Comparison of ENCODE assay signal across 12 cellular contexts in the genomic region with DNA sequence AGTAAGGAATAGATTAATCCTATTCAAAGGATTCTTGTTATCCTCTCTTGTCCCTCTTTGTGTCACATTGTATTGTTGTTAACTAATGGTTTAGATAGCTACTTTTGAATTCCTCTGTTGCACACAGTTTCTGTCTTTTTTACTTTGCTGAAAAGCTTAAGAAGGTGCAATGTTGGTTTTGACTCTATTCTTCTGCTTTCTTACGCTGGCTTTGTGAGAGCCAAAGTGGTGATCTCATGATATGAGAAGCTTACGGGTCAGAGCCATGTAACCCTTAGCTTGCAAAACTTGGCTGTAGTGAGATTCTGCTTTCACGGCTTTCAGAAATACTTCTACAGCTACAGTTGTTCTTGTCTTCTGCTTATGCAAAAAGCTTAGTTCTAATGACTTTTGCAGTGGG.
A peak's percentile ranks its signal among the peaks of the same experiment; 100 is the strongest.
DNase-seq lines count a peak whose midpoint lies in the region; ATAC-seq and TF ChIP-seq lines count a peak whose summit lies in the region.
"Had no signal": no experiment of that assay in that cellular context is flagged by ENCODE, and none has a peak within 500 bp of the region (broad histone marks: within the 10 kb centered on the region; RNA-seq: fewer than 3 reads in every experiment).

No MANE protein-coding gene starts in this region.

- DNase-seq in HAP-1 (ENCODE audit: low spot score in 2 of 2) (peak; percentile 48 to 89), choroid plexus epithelial cell (ENCODE audit: low read depth) (peak; percentile 92), left kidney (ENCODE audit: low read depth, low spot score) (peak; percentile 17), smooth muscle cell (lab: John Stamatoyannopoulos, UW; ENCODE audit: unreplicated experiment) (no peak)
- DNase-seq: heart right ventricle, Kasumi-1, lower lobe of right lung, NCI-H2081 had no signal

- TF ChIP-seq CTCF in choroid plexus epithelial cell (conservative IDR thresholded peaks at IDR 0.05; ENCODE audit: low read depth, low read length) (no peak), smooth muscle cell (IDR thresholded peaks at IDR 0.05; ENCODE audit: borderline replicate concordance, insufficient read depth, poor library complexity, severe bottlenecking) (no peak)

- H3K27ac ChIP-seq in smooth muscle cell (ENCODE audit: low read depth), result no peak overlapping the region
- H3K27ac ChIP-seq: heart right ventricle, lower lobe of right lung had no signal

- 50% methylated on average over 3 of the region's 3 CpGs for WGBS in smooth muscle cell (ENCODE audit: low lambda C conversion rate)

- H3K9me3 ChIP-seq in HAP-1 (no peaks in the 10 kb centered on the region), smooth muscle cell (replicated peaks; ENCODE audit: low read depth) (no peaks in the 10 kb centered on the region)
- H3K9me3 ChIP-seq: lower lobe of right lung had no signal

- H3K9ac ChIP-seq in smooth muscle cell (ENCODE audit: low read depth), result no peak overlapping the region

- H3F3A ChIP-seq in smooth muscle cell (ENCODE audit: low read depth), result no peaks in the 10 kb centered on the region

- ATAC-seq in HG02642 (IDR thresholded peaks at IDR 0.05; ENCODE audit: poor library complexity, unreplicated experiment) (no peak), HG03378 (IDR thresholded peaks at IDR 0.05; ENCODE audit: unreplicated experiment) (no peak), HG03460 (IDR thresholded peaks at IDR 0.05; ENCODE audit: unreplicated experiment) (no peak)
- ATAC-seq: heart right ventricle, lower lobe of right lung, WTC11 had no signal

- in situ Hi-C loops in HAP-1 (cut with MboI; ENCODE audit: low sequenced_read_pairs), result no loop called here

- H3K4me1 ChIP-seq in HAP-1 (peaks cover 34% of the 10 kb centered on the region), smooth muscle cell (ENCODE audit: low read depth) (peaks cover 14% of the 10 kb centered on the region)
- H3K4me1 ChIP-seq: heart right ventricle, lower lobe of right lung had no signal

- H3K27me3 ChIP-seq in HAP-1 (ENCODE audit: low read depth) (no peaks in the 10 kb centered on the region), smooth muscle cell (ENCODE audit: low read depth) (no peaks in the 10 kb centered on the region)
- H3K27me3 ChIP-seq: heart right ventricle had no signal

- H3K36me3 ChIP-seq in HAP-1 (replicated peaks) (no peaks in the 10 kb centered on the region; the same call in 1 of the 2 replicates), smooth muscle cell (ENCODE audit: low read depth) (no peaks in the 10 kb centered on the region)
- H3K36me3 ChIP-seq: heart right ventricle, lower lobe of right lung had no signal

- H3K79me2 ChIP-seq in smooth muscle cell (ENCODE audit: low read depth), result no peaks in the 10 kb centered on the region

- H3K4me3 ChIP-seq in HAP-1 (no peak overlapping the region), choroid plexus epithelial cell (ENCODE audit: low read depth, low read length) (no peak overlapping the region), smooth muscle cell (peak overlapping the region; percentile 1)
- H3K4me3 ChIP-seq: heart right ventricle, lower lobe of right lung had no signal

- no peaks in the 10 kb centered on the region for H4K20me1 ChIP-seq in smooth muscle cell (ENCODE audit: low read depth)

- peak overlapping the region; percentile 63 for H2AFZ ChIP-seq in smooth muscle cell (ENCODE audit: low read depth)

- H3K4me2 ChIP-seq in smooth muscle cell, result peak overlapping the region; percentile 67
